In the genomic region with DNA sequence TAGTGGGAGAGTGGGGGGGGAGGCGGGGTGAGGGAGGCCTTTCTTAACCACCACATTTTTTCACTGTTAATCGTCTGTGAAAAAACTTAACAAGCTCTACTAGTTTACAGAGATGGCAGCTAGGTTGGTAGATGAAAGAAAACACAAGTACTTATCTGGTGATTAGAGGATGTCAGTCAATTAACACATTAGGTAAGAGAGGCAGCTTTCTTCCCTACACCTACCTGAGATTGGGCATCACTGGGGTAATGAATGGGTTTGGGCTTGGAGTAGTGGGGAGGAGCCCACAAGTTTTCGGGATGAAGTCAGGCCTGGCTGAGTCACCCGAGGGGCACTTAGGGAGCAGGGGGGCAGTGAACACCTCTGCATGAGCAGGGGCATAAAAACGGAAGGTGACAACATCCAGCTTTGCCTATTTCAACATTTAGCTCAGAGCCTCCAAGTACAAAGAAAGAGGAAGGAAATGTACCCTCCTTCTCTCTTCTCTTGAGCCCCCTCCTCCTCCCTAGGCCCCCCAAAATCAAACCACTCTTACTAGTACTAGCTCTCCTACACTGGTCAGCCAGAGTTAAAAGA, we compare ENCODE assay signal across 8 cellular contexts. TPM values are rescaled to one million over a fixed set of nuclear protein-coding genes. Genes with fewer than 3 reads are reported as not detected.
DNase-seq lines count a peak whose midpoint lies in the region; ATAC-seq and TF ChIP-seq lines count a peak whose summit lies in the region.

No MANE protein-coding gene starts in this region.

- H4K8ac ChIP-seq in mesendoderm (ENCODE audit: low read depth, low read length): no peak overlapping the region

- H3K4me3 ChIP-seq in BLaER1 treated with 17β-estradiol and CSF1 and Interleukin-3, amounts not matched to agents 10 nM and 100 nM: peak overlapping the region; percentile 82 to 98 (median 94); a peak in 19 of 20 replicates
- H3K4me3 ChIP-seq in mesendoderm (ENCODE audit: low read length): no peak overlapping the region

- H3K56ac ChIP-seq in mesendoderm (ENCODE audit: low read length): peak overlapping the region; percentile 69

- H2BK120ac ChIP-seq in mesendoderm (ENCODE audit: low read depth, low read length): peak overlapping the region; percentile 31

- no peak overlapping the region for H3K4ac ChIP-seq in mesendoderm (ENCODE audit: low read depth, low read length)

- H3K9ac ChIP-seq in BLaER1 treated with 17β-estradiol and CSF1 and Interleukin-3, amounts not matched to agents 10 nM and 100 nM: peak overlapping the region; percentile 91 to 99 (median 98); a peak in 21 of 22 replicates
- H3K9ac ChIP-seq in mesendoderm (ENCODE audit: low read length): peak overlapping the region; percentile 60

- POLR2A ChIA-PET in activated CD8-positive, alpha-beta T cell treated with anti-CD3 and anti-CD28 coated beads for 36 hours (lab: Charles Lee): interaction anchor here (0.6 to 9.7 kb wide), 5 partner anchors 20 to 50 kb away, joined by 3 to 109 read pairs (median 3); no protein-coding TSS in a partner anchor

- no CpG with 5 or more reads among the region's 5 CpGs for WGBS in mesendoderm (ENCODE audit: extremely low coverage, insufficient coverage, low lambda C conversion rate)

- peak overlapping the region; percentile 28 for H3K18ac ChIP-seq in mesendoderm (ENCODE audit: low read length)

- H3K79me1 ChIP-seq in mesendoderm (ENCODE audit: low read length): peaks cover 7% of the 10 kb centered on the region

- no peak for DNase-seq in activated CD8-positive, alpha-beta T cell treated with anti-CD3 and anti-CD28 coated beads for 36 hours
- DNase-seq in mesendoderm: peak; percentile 96
- no peak for DNase-seq in effector CD4-positive, alpha-beta T cell

- peak overlapping the region in 10 of 11 experiments; percentile 89 to 100 (median 97); a peak in 19 of 22 replicates for H3K27ac ChIP-seq in BLaER1 treated with 17β-estradiol and CSF1 and Interleukin-3, amounts not matched to agents 10 nM and 100 nM
- H3K27ac ChIP-seq in mesendoderm (ENCODE audit: low read depth, low read length): peak overlapping the region; percentile 88

- ATAC-seq in activated CD8-positive, alpha-beta T cell treated with anti-CD3 and anti-CD28 coated beads for 36 hours: no peak
- no peak for ATAC-seq in HG03457 (IDR thresholded peaks at IDR 0.05; ENCODE audit: unreplicated experiment)
- no peak for ATAC-seq in HG03025 (IDR thresholded peaks at IDR 0.05; ENCODE audit: low FRiP score, unreplicated experiment)
- ATAC-seq in HG02938 (IDR thresholded peaks at IDR 0.05; ENCODE audit: unreplicated experiment): no peak

- H3K27me3 Mint-ChIP-seq in IgD-negative memory B cell: no peaks in the 10 kb centered on the region
- no peaks in the 10 kb centered on the region for H3K27me3 Mint-ChIP-seq in activated CD8-positive, alpha-beta T cell treated with anti-CD3 and anti-CD28 coated beads for 36 hours

- no peaks in the 10 kb centered on the region for H3K9me3 ChIP-seq in BLaER1 treated with 17β-estradiol and CSF1 and Interleukin-3, amounts not matched to agents 10 nM and 100 nM (replicated peaks in 1 of 11)

- TF ChIP-seq CTCF in activated CD8-positive, alpha-beta T cell treated with anti-CD3 and anti-CD28 coated beads for 36 hours (IDR thresholded peaks at IDR 0.05): no peak

- CTCF ChIA-PET in activated CD8-positive, alpha-beta T cell treated with anti-CD3 and anti-CD28 coated beads for 36 hours (lab: Charles Lee): interaction anchor here (0.7 to 2.9 kb wide), 5 partner anchors 11 to 1026 kb away, joined by 3 to 14 read pairs (median 4); no protein-coding TSS in a partner anchor

- peaks cover 39 to 53% (median 53%) of the 10 kb centered on the region in 3 donors for H3K4me1 Mint-ChIP-seq in IgD-negative memory B cell
- H3K4me1 Mint-ChIP-seq in activated CD8-positive, alpha-beta T cell treated with anti-CD3 and anti-CD28 coated beads for 36 hours (ENCODE audit: low read depth): peaks cover 59% of the 10 kb centered on the region

- H4K20me1 ChIP-seq in BLaER1 treated with 17β-estradiol and CSF1 and Interleukin-3, amounts not matched to agents 10 nM and 100 nM: peaks cover 41 to 74% (median 69%) of the 10 kb centered on the region in 11 experiments; a peak in 21 of 22 replicates

- H3K27ac Mint-ChIP-seq in IgD-negative memory B cell: peak overlapping the region in 2 of 3 donors; percentile 51 to 70
- H3K27ac Mint-ChIP-seq in activated CD8-positive, alpha-beta T cell treated with anti-CD3 and anti-CD28 coated beads for 36 hours: peak overlapping the region; percentile 71

- peaks cover 52% of the 10 kb centered on the region for H3K79me2 ChIP-seq in mesendoderm (ENCODE audit: control insufficient read depth, insufficient read depth, low read length)

- peaks cover 10 to 47% (median 39%) of the 10 kb centered on the region in 11 experiments; a peak in 21 of 22 replicates for H3K36me3 ChIP-seq in BLaER1 treated with 17β-estradiol and CSF1 and Interleukin-3, amounts not matched to agents 10 nM and 100 nM
- H3K36me3 ChIP-seq in mesendoderm (ENCODE audit: control insufficient read depth, insufficient read depth, low read length): no peaks in the 10 kb centered on the region

- no peaks in the 10 kb centered on the region for H3K27me3 ChIP-seq in BLaER1 treated with 17β-estradiol and CSF1 and Interleukin-3, amounts not matched to agents 10 nM and 100 nM
- H3K27me3 ChIP-seq in mesendoderm (ENCODE audit: insufficient read depth, low read length, poor library complexity): no peaks in the 10 kb centered on the region

- peak overlapping the region; percentile 88 to 97 (median 90) for H3K4me2 ChIP-seq in BLaER1 treated with 17β-estradiol and CSF1 and Interleukin-3, amounts not matched to agents 10 nM and 100 nM
- peak overlapping the region; percentile 28 for H3K4me2 ChIP-seq in mesendoderm (ENCODE audit: low read length)

- no peaks in the 10 kb centered on the region for H3K9me3 Mint-ChIP-seq in IgD-negative memory B cell
- no peaks in the 10 kb centered on the region for H3K9me3 Mint-ChIP-seq in activated CD8-positive, alpha-beta T cell treated with anti-CD3 and anti-CD28 coated beads for 36 hours

- H3K4me3 Mint-ChIP-seq in IgD-negative memory B cell: peak overlapping the region; percentile 94 to 98 (median 95)
- peak overlapping the region; percentile 99 for H3K4me3 Mint-ChIP-seq in activated CD8-positive, alpha-beta T cell treated with anti-CD3 and anti-CD28 coated beads for 36 hours

- no peak overlapping the region for H2BK15ac ChIP-seq in mesendoderm (replicated peaks; ENCODE audit: low read depth)

- H2AK5ac ChIP-seq in mesendoderm (ENCODE audit: low read length): no peak overlapping the region

- no peak overlapping the region for H3K23ac ChIP-seq in mesendoderm (ENCODE audit: low read length)

- no peaks in the 10 kb centered on the region for H3K36me3 Mint-ChIP-seq in IgD-negative memory B cell
- H3K36me3 Mint-ChIP-seq in activated CD8-positive, alpha-beta T cell treated with anti-CD3 and anti-CD28 coated beads for 36 hours (ENCODE audit: low read depth): peaks cover 43% of the 10 kb centered on the region

- intact Hi-C loops in activated CD8-positive, alpha-beta T cell treated with anti-CD3 and anti-CD28 coated beads for 36 hours (cut with micrococcal nuclease): no loop called here

- no peak overlapping the region for H4K5ac ChIP-seq in mesendoderm (ENCODE audit: low read length)

- H3K4me1 ChIP-seq in BLaER1 treated with 17β-estradiol and CSF1 and Interleukin-3, amounts not matched to agents 10 nM and 100 nM: peaks cover 51 to 66% (median 56%) of the 10 kb centered on the region in 10 experiments
- peaks cover 24% of the 10 kb centered on the region for H3K4me1 ChIP-seq in mesendoderm (ENCODE audit: control insufficient read depth, low read depth, low read length)

- H2BK5ac ChIP-seq in mesendoderm (ENCODE audit: low read length): no peak overlapping the region

RNA-seq across cellular contexts. Expression of gene LBR, which starts 2.5 kb away (rescaled TPM):
- 82.2 TPM for polyA plus RNA-seq in IgD-negative memory B cell
- total RNA-seq in activated CD8-positive, alpha-beta T cell treated with anti-CD3 and anti-CD28 coated beads for 36 hours: 100 to 1,000 TPM; 145 to 156 TPM
- polyA plus RNA-seq in mesendoderm (2013, experiment 1 of 2): 189 TPM
- polyA plus RNA-seq in mesendoderm (2013, experiment 2 of 2): 189 TPM
